In genomic region chr6:129494586-129494985, GRCh38 we compare ENCODE assay signal across 17 cellular contexts.
DNase-seq lines count a peak whose midpoint lies in the region; ATAC-seq, FAIRE-seq and TF ChIP-seq lines count a peak whose summit lies in the region.
"Had no signal": no experiment of that assay in that cellular context is flagged by ENCODE, and none has a peak within 500 bp of the region (broad histone marks: within the 10 kb centered on the region; RNA-seq: fewer than 3 reads in every experiment).

No MANE protein-coding gene starts in this region.

- peak overlapping the region; percentile 93 for H3K27ac Mint-ChIP-seq in activated T-cell treated with anti-CD3 and anti-CD28 coated beads, Interleukin-2, amount 50 U/mL, for 72 hours
- H3K27ac Mint-ChIP-seq: CD8-positive, alpha-beta T cell had no signal

- no peaks in the 10 kb centered on the region for H3K36me3 ChIP-seq in IMR-90 (ENCODE audit: control insufficient read depth, insufficient read depth, low read length)
- H3K36me3 ChIP-seq: Peyer's patch had no signal

- no peak overlapping the region for H3K4me3 ChIP-seq in A549
- H3K4me3 ChIP-seq in IMR-90 (ENCODE audit: insufficient read depth, low read depth, low read length): no peak overlapping the region
- H3K4me3 ChIP-seq: BLaER1 treated with 17β-estradiol and CSF1 and Interleukin-3, amounts not matched to agents 10 nM and 100 nM; Peyer's patch had no signal

- H2BK20ac ChIP-seq in IMR-90 (ENCODE audit: low read depth, low read length): peak overlapping the region; percentile 36; the same call in 1 of the 2 replicates

- no peaks in the 10 kb centered on the region for H3K27me3 ChIP-seq in IMR-90 (ENCODE audit: control insufficient read depth, insufficient read depth, low read length)
- H3K27me3 ChIP-seq: BLaER1 treated with 17β-estradiol and CSF1 and Interleukin-3, amounts not matched to agents 10 nM and 100 nM; Peyer's patch had no signal

- H3K4me3 Mint-ChIP-seq in activated T-cell treated with anti-CD3 and anti-CD28 coated beads, Interleukin-2, amount 50 U/mL, for 72 hours: no peak overlapping the region
- H3K4me3 Mint-ChIP-seq: CD8-positive, alpha-beta T cell had no signal

- ATAC-seq in activated T-cell treated with anti-CD3 and anti-CD28 coated beads, Interleukin-2, amount 50 U/mL, for 72 hours (replicated peaks in 1 of 2): no peak
- no peak for ATAC-seq in A549
- no peak for ATAC-seq in IMR-90 (ENCODE audit: low read depth)
- no peak for ATAC-seq in HG03196 (IDR thresholded peaks at IDR 0.05; ENCODE audit: unreplicated experiment)
- ATAC-seq: CD8-positive, alpha-beta T cell; Right ventricle myocardium inferior had no signal

- H3K36me3 Mint-ChIP-seq in activated T-cell treated with anti-CD3 and anti-CD28 coated beads, Interleukin-2, amount 50 U/mL, for 72 hours (ENCODE audit: insufficient read depth in 2 of 2): no peaks in the 10 kb centered on the region
- H3K36me3 Mint-ChIP-seq: CD8-positive, alpha-beta T cell had no signal

- no peak overlapping the region for H4K5ac ChIP-seq in IMR-90 (ENCODE audit: low read depth, low read length)

- H3K27me3 Mint-ChIP-seq in activated T-cell treated with anti-CD3 and anti-CD28 coated beads, Interleukin-2, amount 50 U/mL, for 72 hours (ENCODE audit: low read depth): no peaks in the 10 kb centered on the region

- no peak overlapping the region for H3K14ac ChIP-seq in IMR-90 (replicated peaks; ENCODE audit: low read depth, low read length)

- TF ChIP-seq RAD21 in A549 (conservative IDR thresholded peaks at IDR 0.05 in 1 of 2, IDR thresholded peaks at IDR 0.05 in 1 of 2) (no peak), IMR-90 (IDR thresholded peaks at IDR 0.05; ENCODE audit: low read length) (no peak)

- peaks cover 3% of the 10 kb centered on the region for H3K9me1 ChIP-seq in IMR-90 (ENCODE audit: insufficient read depth, low read length)

- peaks cover 85% of the 10 kb centered on the region for H3K4me1 Mint-ChIP-seq in activated T-cell treated with anti-CD3 and anti-CD28 coated beads, Interleukin-2, amount 50 U/mL, for 72 hours (ENCODE audit: low read depth)

- CTCF ChIA-PET in A549 (lab: Yijun Ruan, JAX) (no interaction called here), IMR-90 (lab: Yijun Ruan, JAX) (no interaction called here)

- no peak overlapping the region for H4K8ac ChIP-seq in IMR-90 (ENCODE audit: low read depth in 2 of 2, low read length in 2 of 2)

- in situ Hi-C loops in IMR-90 (cut with MboI; ENCODE audit: low sequenced_read_pairs): loop anchor here (10.0 kb wide), 2 partner anchors 270 to 530 kb away; no protein-coding TSS in a partner anchor

- no peak overlapping the region for H3K4me2 ChIP-seq in A549
- H3K4me2 ChIP-seq in IMR-90 (ENCODE audit: low read depth, low read length): no peak overlapping the region
- H3K4me2 ChIP-seq: BLaER1 treated with 17β-estradiol and CSF1 and Interleukin-3, amounts not matched to agents 10 nM and 100 nM had no signal

- H4K91ac ChIP-seq in IMR-90 (ENCODE audit: insufficient read depth, low read depth, low read length): no peak overlapping the region; the same call in 1 of the 2 replicates

- H2AK5ac ChIP-seq in IMR-90 (ENCODE audit: low read depth, low read length): no peak overlapping the region

- no peak overlapping the region for H2AK9ac ChIP-seq in IMR-90 (replicated peaks; ENCODE audit: low read depth, low read length, poor library complexity)

- H3K4ac ChIP-seq in IMR-90 (ENCODE audit: low read depth, low read length): no peak overlapping the region; the same call in 1 of the 2 replicates

- no peak for FAIRE-seq in A549 (lab: Jason Lieb, UNC)
- FAIRE-seq: GM18507 had no signal

- H2BK5ac ChIP-seq in IMR-90 (ENCODE audit: low read depth, low read length, poor library complexity, severe bottlenecking): no peak overlapping the region

- dilution Hi-C loops in IMR-90 (cut with HindIII; ENCODE audit: low sequenced_read_pairs, unreplicated experiment): no loop called here

- TF ChIP-seq POLR2A in A549 (IDR thresholded peaks at IDR 0.05; ENCODE audit: low read length) (no peak), IMR-90 (IDR thresholded peaks at IDR 0.05; ENCODE audit: low read depth, low read length) (no peak)

- H2AFZ ChIP-seq in IMR-90 (replicated peaks; ENCODE audit: low read length, poor library complexity): no peak overlapping the region

- no peak overlapping the region for H2BK15ac ChIP-seq in IMR-90 (ENCODE audit: low read depth, low read length)

- H3K18ac ChIP-seq in IMR-90 (ENCODE audit: low read depth, low read length): no peak overlapping the region

- H2BK120ac ChIP-seq in IMR-90 (ENCODE audit: low read depth, low read length): no peak overlapping the region

- peak overlapping the region; percentile 53 to 84; a peak in 2 of 6 replicates for H3K27ac ChIP-seq in A549
- no peak overlapping the region for H3K27ac ChIP-seq in IMR-90 (ENCODE audit: insufficient read depth, low read length)
- peak overlapping the region; percentile 100 for H3K27ac ChIP-seq in epithelial cell of prostate
- H3K27ac ChIP-seq: BLaER1 treated with 17β-estradiol and CSF1 and Interleukin-3, amounts not matched to agents 10 nM and 100 nM; Peyer's patch had no signal

- H3K23ac ChIP-seq in IMR-90 (ENCODE audit: low read depth, low read length): no peak overlapping the region; the same call in 1 of the 2 replicates

- POLR2A ChIA-PET in A549 (lab: Yijun Ruan, JAX): no interaction called here
- POLR2A ChIA-PET in IMR-90 (lab: Charles Lee; ENCODE audit: unreplicated experiment): no interaction called here

- no peaks in the 10 kb centered on the region for H4K20me1 ChIP-seq in IMR-90 (ENCODE audit: insufficient read depth, low read length)
- H4K20me1 ChIP-seq: BLaER1 treated with 17β-estradiol and CSF1 and Interleukin-3, amounts not matched to agents 10 nM and 100 nM had no signal

- TF ChIP-seq EP300 in A549 (IDR thresholded peaks at IDR 0.05): no peak

- BruUV-seq in IMR-90 (replicated peaks; lab: Mats Ljungman, UMichigan): no TSS peak

- DNase-seq in activated T-cell treated with anti-CD3 and anti-CD28 coated beads, Interleukin-2, amount 50 U/mL, for 72 hours: no peak
- no peak for DNase-seq in activated T-cell treated with anti-CD3 and anti-CD28 coated beads, Interleukin-2, amount 50 U/mL, for 1 hour
- no peak for DNase-seq in A549 (ENCODE audit: low read depth in 1 of 2, low spot score in 1 of 2)
- no peak for DNase-seq in IMR-90
- DNase-seq in epithelial cell of prostate (ENCODE audit: low read depth, low spot score): no peak
- no peak for DNase-seq in activated CD8-positive, alpha-beta memory T cell treated with anti-CD3 and anti-CD28 coated beads, Interleukin-2, amount 50 U/mL, for 48 hours
- DNase-seq in NCI-H2081 treated with DMSO at 0.1 percent for 48 hours (lab: John Stamatoyannopoulos, UW): no peak
- DNase-seq: CD8-positive, alpha-beta T cell; DMS53; KBM-7; NCI-H1105 treated with DMSO at 0.1 percent for 48 hours; NCI-H1694; Peyer's patch had no signal

- H3K9me3 ChIP-seq in A549 (no peaks in the 10 kb centered on the region), IMR-90 (ENCODE audit: control insufficient read depth, insufficient read depth, low read length) (no peaks in the 10 kb centered on the region)
- H3K9me3 ChIP-seq: BLaER1 treated with 17β-estradiol and CSF1 and Interleukin-3, amounts not matched to agents 10 nM and 100 nM; Peyer's patch had no signal

- H3K4me1 ChIP-seq in A549 (peaks cover 49% of the 10 kb centered on the region), IMR-90 (ENCODE audit: control insufficient read depth, insufficient read depth, low read length) (peaks cover 18% of the 10 kb centered on the region)

- no peak overlapping the region for H3K9ac ChIP-seq in IMR-90 (ENCODE audit: low read depth, low read length)
- H3K9ac ChIP-seq: BLaER1 treated with 17β-estradiol and CSF1 and Interleukin-3, amounts not matched to agents 10 nM and 100 nM had no signal

- H3K56ac ChIP-seq in IMR-90 (ENCODE audit: extremely low read depth, insufficient read depth, low read length): no peak overlapping the region

- intact Hi-C loops in IMR-90 (cut with micrococcal nuclease): no loop called here

- H3K79me1 ChIP-seq in IMR-90 (ENCODE audit: low read depth in 1 of 2, low read length in 2 of 2): no peaks in the 10 kb centered on the region; a peak in 1 of 4 replicates

- H3K9me3 Mint-ChIP-seq in activated T-cell treated with anti-CD3 and anti-CD28 coated beads, Interleukin-2, amount 50 U/mL, for 72 hours: no peaks in the 10 kb centered on the region
- H3K9me3 Mint-ChIP-seq: CD8-positive, alpha-beta T cell had no signal

- TF ChIP-seq CTCF in A549 (IDR thresholded peaks at IDR 0.05) (no peak), IMR-90 (conservative IDR thresholded peaks at IDR 0.05; ENCODE audit: low read depth, low read length) (no peak)

TF ChIP-seq in A549, 52 proteins besides CTCF, POLR2A, EP300 and RAD21:
- TF ChIP-seq BHLHE40 (IDR thresholded peaks at IDR 0.05; ENCODE audit: low read depth, low read length) (no peak), CEBPB (IDR thresholded peaks at IDR 0.05) (no peak), PHF8 (IDR thresholded peaks at IDR 0.05; ENCODE audit: borderline replicate concordance, low read depth) (no peak), HEYL (CRISPR knock-in tag; IDR thresholded peaks at IDR 0.05) (no peak), MAZ (IDR thresholded peaks at IDR 0.05; ENCODE audit: borderline replicate concordance, low read depth, low read length) (no peak), CHD4 (IDR thresholded peaks at IDR 0.05; ENCODE audit: borderline replicate concordance) (no peak), NPAS2 (CRISPR knock-in tag; IDR thresholded peaks at IDR 0.05; ENCODE audit: borderline replicate concordance) (no peak), KDM1A (IDR thresholded peaks at IDR 0.05; ENCODE audit: low read depth) (no peak)

TF ChIP-seq in IMR-90, 13 proteins besides CTCF, POLR2A, EP300 and RAD21 (continues in another document):
- no peak for TF ChIP-seq NFE2L2 (IDR thresholded peaks at IDR 0.05; ENCODE audit: low read depth, low read length)
- TF ChIP-seq SMC3 (IDR thresholded peaks at IDR 0.05; ENCODE audit: low read depth, low read length): no peak
- no peak for TF ChIP-seq USF2 (IDR thresholded peaks at IDR 0.05; ENCODE audit: low read depth, low read length)
- no peak for TF ChIP-seq ELK1 (IDR thresholded peaks at IDR 0.05; ENCODE audit: borderline replicate concordance, low read depth, low read length)
